In the genomic region with DNA sequence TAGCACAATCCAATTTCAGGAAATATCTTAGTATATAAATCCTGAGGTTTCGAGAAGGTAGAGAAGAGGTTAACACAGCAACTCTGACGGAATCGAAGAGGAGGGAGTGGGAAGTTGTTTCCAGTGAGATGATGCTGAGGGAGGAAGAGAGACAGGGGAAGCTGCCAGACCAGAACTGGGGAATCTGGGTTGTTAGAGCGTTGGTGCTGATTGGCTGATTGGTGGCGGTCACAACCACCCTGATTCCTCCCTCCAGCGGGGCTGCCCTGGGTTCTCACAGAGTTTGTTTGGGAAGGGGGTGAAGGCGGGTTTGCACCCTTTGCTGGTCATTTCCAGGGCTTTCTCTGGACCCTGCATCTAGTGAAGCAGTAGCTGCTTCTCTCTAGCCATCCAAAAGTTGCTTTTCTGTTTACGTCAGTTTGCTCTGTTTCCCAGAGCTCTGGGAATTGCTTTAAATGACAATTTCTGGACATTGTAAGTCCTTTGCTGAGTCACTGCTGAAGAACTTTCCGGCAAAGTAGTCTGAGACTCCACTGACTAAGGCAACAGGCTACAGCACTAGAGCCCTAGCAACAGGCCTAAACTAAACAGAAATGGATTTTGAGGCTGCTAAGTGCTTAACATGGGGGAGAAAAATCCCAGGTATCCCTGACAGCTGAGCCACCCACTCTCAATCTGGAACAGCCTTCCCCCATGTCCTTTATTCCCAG, we compare ENCODE assay signal across 10 cellular contexts.
DNase-seq lines count a peak whose midpoint lies in the region; ATAC-seq and TF ChIP-seq lines count a peak whose summit lies in the region.
"Had no signal": no experiment of that assay in that cellular context is flagged by ENCODE, and none has a peak within 500 bp of the region (broad histone marks: within the 10 kb centered on the region; RNA-seq: fewer than 3 reads in every experiment).

No MANE protein-coding gene starts in this region.

- peaks cover 0 to 5% of the 10 kb centered on the region in 2 experiments; a peak in 1 of 4 replicates for H3K79me1 ChIP-seq in IMR-90 (ENCODE audit: low read depth in 1 of 2, low read length in 2 of 2)

- H3K9me3 ChIP-seq in IMR-90 (ENCODE audit: control insufficient read depth, insufficient read depth, low read length): no peaks in the 10 kb centered on the region
- no peaks in the 10 kb centered on the region for H3K9me3 ChIP-seq in duodenal mucosa (ENCODE audit: control insufficient read depth in 1 of 2, low read length in 2 of 2)
- H3K9me3 ChIP-seq in lower lobe of right lung: no peaks in the 10 kb centered on the region
- H3K9me3 ChIP-seq in thoracic aorta: no peaks in the 10 kb centered on the region

- H4K8ac ChIP-seq in IMR-90 (ENCODE audit: low read depth in 2 of 2, low read length in 2 of 2): peak overlapping the region; percentile 27 to 78

- peak overlapping the region; percentile 62 for H4K5ac ChIP-seq in IMR-90 (ENCODE audit: low read depth, low read length)

- peak overlapping the region; percentile 72 for H3K56ac ChIP-seq in IMR-90 (ENCODE audit: extremely low read depth, insufficient read depth, low read length)

- peak overlapping the region; percentile 84 for H2BK5ac ChIP-seq in IMR-90 (ENCODE audit: low read depth, low read length, poor library complexity, severe bottlenecking)

- peak overlapping the region; percentile 72 for H3K14ac ChIP-seq in IMR-90 (replicated peaks; ENCODE audit: low read depth, low read length)

- in situ Hi-C loops in IMR-90 (cut with MboI; ENCODE audit: low sequenced_read_pairs): loop anchor here (5.0 kb wide), 1 partner anchor 89 kb away; the partner anchor contains the start of gene TENT5C

- peak overlapping the region; percentile 73 for H3K4me2 ChIP-seq in IMR-90 (ENCODE audit: low read depth, low read length)

- H2BK15ac ChIP-seq in IMR-90 (ENCODE audit: low read depth, low read length): peak overlapping the region; percentile 65; the same call in 2 of the 3 replicates

- ATAC-seq in IMR-90 (ENCODE audit: low read depth) (peak; percentile 91), lower lobe of right lung (peak; percentile 65 to 81), thoracic aorta (ENCODE audit: insufficient number of reproducible peaks, low FRiP score, low read depth) (peak; percentile 99), HG03097 (IDR thresholded peaks at IDR 0.05; ENCODE audit: low FRiP score, unreplicated experiment) (no peak), HG03135 (IDR thresholded peaks at IDR 0.05; ENCODE audit: unreplicated experiment) (no peak)

- WGBS in IMR-90 (ENCODE audit: extremely low coverage in 2 of 2, insufficient read length in 1 of 2), 2 experiments: 30% methylated on average over 2 of the region's 9 CpGs; no CpG with 5 or more reads in 1 of the 2 experiments

- H2AK9ac ChIP-seq in IMR-90 (replicated peaks; ENCODE audit: low read depth, low read length, poor library complexity): peak overlapping the region; percentile 78

- peak overlapping the region; percentile 58 for H2AK5ac ChIP-seq in IMR-90 (ENCODE audit: low read depth, low read length)

- peak overlapping the region; percentile 86 for H2AFZ ChIP-seq in IMR-90 (replicated peaks; ENCODE audit: low read length, poor library complexity)

- H3K27ac ChIP-seq in IMR-90 (ENCODE audit: insufficient read depth, low read length): peak overlapping the region; percentile 89
- peak overlapping the region; percentile 20 for H3K27ac ChIP-seq in duodenal mucosa (ENCODE audit: low read depth, low read length)
- peak overlapping the region; percentile 21 for H3K27ac ChIP-seq in lower lobe of right lung
- peak overlapping the region; percentile 89 for H3K27ac ChIP-seq in thoracic aorta

- peak overlapping the region; percentile 93 for H3K4ac ChIP-seq in IMR-90 (ENCODE audit: low read depth, low read length)

- H3K9ac ChIP-seq in IMR-90 (ENCODE audit: low read depth, low read length) (peak overlapping the region; percentile 32), duodenal mucosa (ENCODE audit: low read depth in 1 of 2, low read length in 2 of 2) (no peak overlapping the region)

- H3K9me1 ChIP-seq in IMR-90 (ENCODE audit: insufficient read depth, low read length): peaks cover 14% of the 10 kb centered on the region

- no peak for TF ChIP-seq RAD21 in IMR-90 (IDR thresholded peaks at IDR 0.05; ENCODE audit: low read length)

- dilution Hi-C loops in IMR-90 (cut with HindIII; ENCODE audit: low sequenced_read_pairs, unreplicated experiment): no loop called here

- intact Hi-C loops in IMR-90 (cut with micrococcal nuclease): loop anchor here (2.0 to 5.0 kb wide), 3 partner anchors 57 to 201 kb away; partner anchors contain the start of gene TENT5C
- intact Hi-C loops in lower lobe of right lung (cut with DNase I): no loop called here

- H3K23ac ChIP-seq in IMR-90 (ENCODE audit: low read depth, low read length): peak overlapping the region; percentile 59

- peaks cover 21% of the 10 kb centered on the region for H3K4me1 ChIP-seq in IMR-90 (ENCODE audit: control insufficient read depth, insufficient read depth, low read length)
- H3K4me1 ChIP-seq in duodenal mucosa (ENCODE audit: control insufficient read depth in 1 of 2, insufficient read depth in 2 of 2, low read length in 2 of 2): no peaks in the 10 kb centered on the region
- H3K4me1 ChIP-seq in lower lobe of right lung: no peaks in the 10 kb centered on the region
- peaks cover 13 to 55% of the 10 kb centered on the region in 2 donors for H3K4me1 ChIP-seq in thoracic aorta (ENCODE audit: control insufficient read depth in 1 of 2, low read depth in 2 of 2)

- DNase-seq in IMR-90: peak; percentile 96
- no peak for DNase-seq in lower lobe of right lung
- no peak for DNase-seq in thoracic aorta (ENCODE audit: low spot score)
- DNase-seq in epidermal melanocyte (ENCODE audit: insufficient read length, low spot score): no peak
- no peak for DNase-seq in SIG-M5 treated with dmso at 0.1 percent for 504 hours (lab: John Stamatoyannopoulos, UW; ENCODE audit: unreplicated experiment)
- DNase-seq: activated naive CD4-positive, alpha-beta T cell treated with anti-CD3 and anti-CD28 coated beads for 36 hours; NCI-H226 had no signal

- H3K4me3 ChIP-seq in IMR-90 (ENCODE audit: insufficient read depth, low read depth, low read length) (peak overlapping the region; percentile 26; the same call in 1 of the 2 replicates), duodenal mucosa (ENCODE audit: low read depth in 1 of 2, low read length in 2 of 2) (no peak overlapping the region), lower lobe of right lung (no peak overlapping the region), thoracic aorta (peak overlapping the region; percentile 65)

- TF ChIP-seq POLR2A in IMR-90 (IDR thresholded peaks at IDR 0.05; ENCODE audit: low read depth, low read length): peak; percentile 19; the same call in 1 of the 2 replicates

- no peaks in the 10 kb centered on the region for H3K27me3 ChIP-seq in IMR-90 (ENCODE audit: control insufficient read depth, insufficient read depth, low read length)
- peaks cover 5 to 8% of the 10 kb centered on the region in 2 donors for H3K27me3 ChIP-seq in duodenal mucosa (ENCODE audit: control insufficient read depth in 1 of 2, insufficient read depth in 2 of 2, low read length in 2 of 2)
- H3K27me3 ChIP-seq in lower lobe of right lung (ENCODE audit: low read depth): no peaks in the 10 kb centered on the region
- no peaks in the 10 kb centered on the region for H3K27me3 ChIP-seq in thoracic aorta (replicated peaks; ENCODE audit: insufficient read depth)

- peak overlapping the region; percentile 83 for H2BK120ac ChIP-seq in IMR-90 (ENCODE audit: low read depth, low read length)

- no TSS peak for BruUV-seq in IMR-90 (replicated peaks; lab: Mats Ljungman, UMichigan)

- H3K18ac ChIP-seq in IMR-90 (ENCODE audit: low read depth, low read length): peak overlapping the region; percentile 78

- CTCF ChIA-PET in IMR-90 (lab: Yijun Ruan, JAX): interaction anchor here (2.4 kb wide), 1 partner anchor 58 kb away, joined by 7 read pairs; no protein-coding TSS in a partner anchor

- H3K36me3 ChIP-seq in IMR-90 (ENCODE audit: control insufficient read depth, insufficient read depth, low read length) (no peaks in the 10 kb centered on the region), duodenal mucosa (ENCODE audit: control insufficient read depth in 1 of 2, insufficient read depth in 2 of 2, low read length in 2 of 2) (no peaks in the 10 kb centered on the region), lower lobe of right lung (no peaks in the 10 kb centered on the region), thoracic aorta (no peaks in the 10 kb centered on the region)

- TF ChIP-seq CTCF in IMR-90 (conservative IDR thresholded peaks at IDR 0.05; ENCODE audit: low read depth, low read length): no peak
- TF ChIP-seq CTCF in lower lobe of right lung (IDR thresholded peaks at IDR 0.05): no peak
- no peak for TF ChIP-seq CTCF in thoracic aorta (IDR thresholded peaks at IDR 0.05)

- peak overlapping the region; percentile 80 for H4K91ac ChIP-seq in IMR-90 (ENCODE audit: insufficient read depth, low read depth, low read length)

- H2BK20ac ChIP-seq in IMR-90 (ENCODE audit: low read depth, low read length): peak overlapping the region; percentile 79

- POLR2A ChIA-PET in IMR-90 (lab: Charles Lee; ENCODE audit: unreplicated experiment): no interaction called here

- peaks cover 3% of the 10 kb centered on the region; the same call in 1 of the 2 replicates for H4K20me1 ChIP-seq in IMR-90 (ENCODE audit: insufficient read depth, low read length)

TF ChIP-seq in IMR-90, 13 proteins besides CTCF, POLR2A, EP300 and RAD21:
- TF ChIP-seq MXI1 (IDR thresholded peaks at IDR 0.05; ENCODE audit: borderline replicate concordance, low read depth, low read length) (no peak), MAFK (IDR thresholded peaks at IDR 0.05; ENCODE audit: low read depth, low read length) (peak; percentile 68), FOS (IDR thresholded peaks at IDR 0.05; ENCODE audit: low read depth, low read length) (peak; percentile 80; the same call in 1 of the 2 replicates), NFE2L2 (IDR thresholded peaks at IDR 0.05; ENCODE audit: low read depth, low read length) (peak; percentile 94), RCOR1 (IDR thresholded peaks at IDR 0.05; ENCODE audit: insufficient replicate concordance, low read length) (no peak)

Comparison
In these comparisons a context has a peak if more than half of its experiments do, and no peak if none do; other contexts are left out.
1. ATAC-seq: peak in IMR-90 (single experiment), lower lobe of right lung (2 of 2) and thoracic aorta (single experiment); none in HG03097 (single experiment) and HG03135 (single experiment).
2. H3K27ac ChIP-seq: peak in every context shown above with its lines; median percentile 89 in IMR-90; 89 in thoracic aorta; 21 in lower lobe of right lung; 20 in duodenal mucosa.
3. H3K4me3 ChIP-seq: peak in IMR-90 (single experiment) and thoracic aorta (single experiment); none in duodenal mucosa (0 of 2) and lower lobe of right lung (single experiment).